Comparison of ENCODE assay signal across 20 cellular contexts in genomic region chr4:85798011-85798770, GRCh38.
DNase-seq lines count a peak whose midpoint lies in the region; ATAC-seq, FAIRE-seq and TF ChIP-seq lines count a peak whose summit lies in the region.
"Had no signal": no experiment of that assay in that cellular context is flagged by ENCODE, and none has a peak within 500 bp of the region (broad histone marks: within the 10 kb centered on the region; RNA-seq: fewer than 3 reads in every experiment).

No MANE protein-coding gene starts in this region.

- no peaks in the 10 kb centered on the region for H3K9me1 ChIP-seq in K562 (ENCODE audit: control insufficient read depth, insufficient read depth, low read length)

- no peaks in the 10 kb centered on the region for H3K4me1 Mint-ChIP-seq in neural progenitor cell
- H3K4me1 Mint-ChIP-seq: activated CD4-positive, alpha-beta T cell treated with anti-CD3 and anti-CD28 coated beads, Interleukin-2, amount 10 ng/mL, durations not matched to agents 7 days and 5 days had no signal

- in situ Hi-C loops in K562 (cut with MboI), result no loop called here

- CTCF ChIA-PET in K562 (lab: Yijun Ruan, JAX; ENCODE audit: low intra/inter-chr PET ratio) (interaction anchor here (1.5 kb wide), 1 partner anchor 170 kb away, joined by 5 read pairs; no protein-coding TSS in a partner anchor), HEK293T (lab: Yijun Ruan, JAX) (interaction anchor here (0.9 to 2.8 kb wide), 8 partner anchors 10 to 220 kb away, joined by 3 to 25 read pairs (median 10); no protein-coding TSS in a partner anchor)

- H4K20me1 ChIP-seq in K562 (replicated peaks; ENCODE audit: control insufficient read depth, insufficient read depth, low read length), result no peaks in the 10 kb centered on the region
- H4K20me1 ChIP-seq in neural progenitor cell (ENCODE audit: low read depth), result no peaks in the 10 kb centered on the region

- TF ChIP-seq EP300 in K562 (IDR thresholded peaks at IDR 0.05; ENCODE audit: low read length), result no peak

- H3K9me3 ChIP-seq in K562 (replicated peaks; ENCODE audit: control insufficient read depth, insufficient read depth, low read depth, low read length), result no peaks in the 10 kb centered on the region
- H3K9me3 ChIP-seq in neutrophil, result no peaks in the 10 kb centered on the region
- peaks cover 6% of the 10 kb centered on the region for H3K9me3 ChIP-seq in neural progenitor cell (ENCODE audit: low read depth)
- H3K9me3 ChIP-seq: thoracic aorta had no signal

- no peak for FAIRE-seq in K562 (lab: Jason Lieb, UNC)
- FAIRE-seq: astrocyte, GM12892 had no signal

- H3K27ac Mint-ChIP-seq in neural progenitor cell, result no peak overlapping the region
- H3K27ac Mint-ChIP-seq: activated CD4-positive, alpha-beta T cell treated with anti-CD3 and anti-CD28 coated beads, Interleukin-2, amount 10 ng/mL, durations not matched to agents 7 days and 5 days; activated naive CD4-positive, alpha-beta T cell treated with anti-CD3 and anti-CD28 coated beads, Interleukin-2, amount 50 U/mL, for 72 hours; activated T-helper 1 cell treated with anti-CD3 and anti-CD28 coated beads, Interleukin-12 subunit alpha, Interleukin-12 subunit beta, Interleukin-2, Interleukin-4 antibody, amounts not matched to agents 30 ng/mL and 10 ng/mL and 1 ng/mL, durations not matched to agents 14 hours and 24 hours and 36 hours; stimulated activated naive B cell treated with anti-CD40 and anti-IgM and Interleukin-4, amounts not matched to agents 10 μg/mL and 1 μg/mL and 100 μg/mL, for 72 hours had no signal

- no peaks in the 10 kb centered on the region for H3K4me1 ChIP-seq in K562 (replicated peaks in 1 of 2; ENCODE audit: control insufficient read depth in 2 of 2, insufficient read depth in 2 of 2, low read length in 2 of 2)
- H3K4me1 ChIP-seq in neutrophil (ENCODE audit: control insufficient read depth in 1 of 2, insufficient read depth in 1 of 2, low read depth in 1 of 2, low read length in 1 of 2), result peaks cover 24 to 35% of the 10 kb centered on the region in 2 experiments
- no peaks in the 10 kb centered on the region for H3K4me1 ChIP-seq in neural progenitor cell

- TF ChIP-seq RAD21 in K562 (CRISPR knock-in tag; conservative IDR thresholded peaks at IDR 0.05 in 1 of 2, IDR thresholded peaks at IDR 0.05 in 1 of 2), result no peak

- no peak overlapping the region for H3K27ac ChIP-seq in K562 (ENCODE audit: extremely low read depth, low read depth, low read length)
- peak overlapping the region; percentile 61 for H3K27ac ChIP-seq in neutrophil
- H3K27ac ChIP-seq in neural progenitor cell, result no peak overlapping the region
- H3K27ac ChIP-seq: thoracic aorta had no signal

- H3K4me2 ChIP-seq in K562 (ENCODE audit: insufficient read depth, low read length) (no peak overlapping the region), neural progenitor cell (no peak overlapping the region)

- H3K27me3 Mint-ChIP-seq in neural progenitor cell (ENCODE audit: insufficient read depth, low read depth), result no peaks in the 10 kb centered on the region
- H3K27me3 Mint-ChIP-seq: activated CD4-positive, alpha-beta T cell treated with anti-CD3 and anti-CD28 coated beads, Interleukin-2, amount 10 ng/mL, durations not matched to agents 7 days and 5 days; stimulated activated naive B cell treated with anti-CD40 and anti-IgM and Interleukin-4, amounts not matched to agents 10 μg/mL and 1 μg/mL and 100 μg/mL, for 72 hours had no signal

- no peaks in the 10 kb centered on the region for H3K36me3 ChIP-seq in K562 (ENCODE audit: control insufficient read depth, insufficient read depth, low read length)
- H3K36me3 ChIP-seq in neutrophil, result no peaks in the 10 kb centered on the region
- no peaks in the 10 kb centered on the region for H3K36me3 ChIP-seq in neural progenitor cell
- H3K36me3 ChIP-seq: thoracic aorta had no signal

- intact Hi-C loops in K562 (cut with micrococcal nuclease), result loop anchor here (5.0 kb wide), 1 partner anchor 424 kb away; no protein-coding TSS in a partner anchor

- H3K9ac ChIP-seq in K562 (ENCODE audit: insufficient read depth in 1 of 2, low read depth in 2 of 2, low read length in 2 of 2) (no peak overlapping the region), neural progenitor cell (no peak overlapping the region)

- TF ChIP-seq CTCF in NB4 (IDR thresholded peaks at IDR 0.05; ENCODE audit: low read depth, low read length), result no peak
- no peak for TF ChIP-seq CTCF in K562 (IDR thresholded peaks at IDR 0.05 in 2 of 3, conservative IDR thresholded peaks at IDR 0.05 in 1 of 3; ENCODE audit: insufficient read depth in 2 of 3, low read depth in 1 of 3, low read length in 3 of 3)
- no peak for TF ChIP-seq CTCF in neutrophil (IDR thresholded peaks at IDR 0.05)
- TF ChIP-seq CTCF in neural progenitor cell (IDR thresholded peaks at IDR 0.05), result no peak

- no peak overlapping the region for H3K4me3 Mint-ChIP-seq in neural progenitor cell
- H3K4me3 Mint-ChIP-seq: activated CD4-positive, alpha-beta T cell treated with anti-CD3 and anti-CD28 coated beads, Interleukin-2, amount 10 ng/mL, durations not matched to agents 7 days and 5 days; activated T-helper 1 cell treated with anti-CD3 and anti-CD28 coated beads, Interleukin-12 subunit alpha, Interleukin-12 subunit beta, Interleukin-2, Interleukin-4 antibody, amounts not matched to agents 30 ng/mL and 10 ng/mL and 1 ng/mL, durations not matched to agents 14 hours and 24 hours and 36 hours; stimulated activated naive B cell treated with anti-CD40 and anti-IgM and Interleukin-4, amounts not matched to agents 10 μg/mL and 1 μg/mL and 100 μg/mL, for 72 hours had no signal

- no peak overlapping the region for H3K4me3 ChIP-seq in NB4 (ENCODE audit: low read depth, low read length)
- H3K4me3 ChIP-seq in K562, result no peak overlapping the region
- no peak overlapping the region for H3K4me3 ChIP-seq in neutrophil (ENCODE audit: low read depth in 1 of 2, low read length in 1 of 2)
- H3K4me3 ChIP-seq in neural progenitor cell, result no peak overlapping the region
- H3K4me3 ChIP-seq: thoracic aorta had no signal

- ATAC-seq in K562 (no peak), GM19455 (IDR thresholded peaks at IDR 0.05; ENCODE audit: unreplicated experiment) (no peak), HG03135 (IDR thresholded peaks at IDR 0.05; ENCODE audit: unreplicated experiment) (no peak)
- ATAC-seq: activated naive CD4-positive, alpha-beta T cell treated with anti-CD3 and anti-CD28 coated beads, Interleukin-2, amount 50 U/mL, for 72 hours; stimulated activated naive B cell treated with anti-CD40 and anti-IgM and Interleukin-4, amounts not matched to agents 10 μg/mL and 1 μg/mL and 100 μg/mL, for 72 hours had no signal

- H2AFZ ChIP-seq in K562 (ENCODE audit: low read depth, low read length), result no peak overlapping the region
- no peak overlapping the region for H2AFZ ChIP-seq in neural progenitor cell (replicated peaks)

- H3K27me3 ChIP-seq in K562 (ENCODE audit: control insufficient read depth in 2 of 2, insufficient read depth in 2 of 2, low read length in 2 of 2), result no peaks in the 10 kb centered on the region
- no peaks in the 10 kb centered on the region for H3K27me3 ChIP-seq in neutrophil
- H3K27me3 ChIP-seq in neural progenitor cell, result no peaks in the 10 kb centered on the region

- POLR2A ChIA-PET in K562 (lab: Yijun Ruan, JAX) (interaction anchor here (0.6 kb wide), 1 partner anchor 10 kb away, joined by 3 read pairs; no protein-coding TSS in a partner anchor), HEK293T (lab: Yijun Ruan, JAX) (no interaction called here)

- DNase-seq in EH (ENCODE audit: low read depth), result peak; percentile 65
- peak; percentile 42 for DNase-seq in NB4 (ENCODE audit: low read depth)
- no peak for DNase-seq in K562 (ENCODE audit: extremely low read depth in 1 of 4, low spot score in 3 of 4)
- no peak for DNase-seq in HEK293T (ENCODE audit: extremely low spot score)
- DNase-seq in neural progenitor cell (ENCODE audit: low spot score), result no peak
- DNase-seq: activated CD4-positive, alpha-beta T cell treated with anti-CD3 and anti-CD28 coated beads, Interleukin-2, amount 10 ng/mL, durations not matched to agents 7 days and 5 days; DND-41; NCI-H1436 treated with DMSO at 0.1 percent for 48 hours; NCI-H526; occipital lobe; stimulated activated CD4-positive, alpha-beta T cell treated with anti-CD3 and anti-CD28 coated beads, Interleukin-2, amount 100 ng/mL, for 48 hours; stimulated activated naive B cell treated with anti-CD40 and anti-IgM and Interleukin-4, amounts not matched to agents 10 μg/mL and 1 μg/mL and 100 μg/mL, for 72 hours had no signal

- no peaks in the 10 kb centered on the region for H3F3A ChIP-seq in neural progenitor cell (ENCODE audit: low read depth)

- no peaks in the 10 kb centered on the region for H3K36me3 Mint-ChIP-seq in neural progenitor cell
- H3K36me3 Mint-ChIP-seq: activated naive CD4-positive, alpha-beta T cell treated with anti-CD3 and anti-CD28 coated beads, Interleukin-2, amount 50 U/mL, for 72 hours had no signal

- WGBS in K562 (ENCODE audit: insufficient coverage, low coverage, missing lambda C conversion rate), result 11% methylated on average over 2 of the region's 2 CpGs

- TF ChIP-seq POLR2A in NB4 (IDR thresholded peaks at IDR 0.05; ENCODE audit: extremely low read depth, insufficient read length) (no peak), K562 (conservative IDR thresholded peaks at IDR 0.05) (no peak)

- H3K9me3 Mint-ChIP-seq in neural progenitor cell, result peaks cover 11% of the 10 kb centered on the region
- H3K9me3 Mint-ChIP-seq: activated CD4-positive, alpha-beta T cell treated with anti-CD3 and anti-CD28 coated beads, Interleukin-2, amount 10 ng/mL, durations not matched to agents 7 days and 5 days; activated naive CD4-positive, alpha-beta T cell treated with anti-CD3 and anti-CD28 coated beads, Interleukin-2, amount 50 U/mL, for 72 hours; activated T-helper 1 cell treated with anti-CD3 and anti-CD28 coated beads, Interleukin-12 subunit alpha, Interleukin-12 subunit beta, Interleukin-2, Interleukin-4 antibody, amounts not matched to agents 30 ng/mL and 10 ng/mL and 1 ng/mL, durations not matched to agents 14 hours and 24 hours and 36 hours; stimulated activated naive B cell treated with anti-CD40 and anti-IgM and Interleukin-4, amounts not matched to agents 10 μg/mL and 1 μg/mL and 100 μg/mL, for 72 hours had no signal

- BruUV-seq in K562 (replicated peaks; lab: Mats Ljungman, UMichigan), result no TSS peak

- H3K79me2 ChIP-seq in K562 (ENCODE audit: control insufficient read depth, insufficient read depth, low read length) (no peaks in the 10 kb centered on the region), neural progenitor cell (ENCODE audit: low read depth) (no peaks in the 10 kb centered on the region)

TF ChIP-seq in K562, 482 proteins besides CTCF, POLR2A, EP300 and RAD21 (continues in another document):
- TF ChIP-seq CEBPG (CRISPR knock-in tag; IDR thresholded peaks at IDR 0.05) (no peak), CEBPG (tag; conservative IDR thresholded peaks at IDR 0.05 in 1 of 2, IDR thresholded peaks at IDR 0.05 in 1 of 2) (peak in 1 of 2 experiments; percentile 13; a peak in 1 of 4 replicates), ZC3H11A (IDR thresholded peaks at IDR 0.05; ENCODE audit: low read depth, low read length) (no peak), CEBPB (tag; IDR thresholded peaks at IDR 0.05) (peak; percentile 58)

TF ChIP-seq in HEK293T, 16 proteins besides CTCF, POLR2A, EP300 and RAD21 (continues in another document):
- TF ChIP-seq NFRKB (IDR thresholded peaks at IDR 0.05), result no peak
- no peak for TF ChIP-seq L3MBTL2 (conservative IDR thresholded peaks at IDR 0.05)
- no peak for TF ChIP-seq CTBP1 (IDR thresholded peaks at IDR 0.05; ENCODE audit: borderline replicate concordance)
- TF ChIP-seq SUZ12 (IDR thresholded peaks at IDR 0.05), result no peak
- no peak for TF ChIP-seq TARDBP (IDR thresholded peaks at IDR 0.05)

Comparison
In these comparisons a context has a peak if more than half of its experiments do, and no peak if none do; other contexts are left out.
1. DNase-seq: peak in EH (single experiment) and NB4 (single experiment); none in K562 (0 of 4), HEK293T (single experiment) and neural progenitor cell (single experiment).